Comparison of ENCODE assay signal across 32 cellular contexts in the genomic region with DNA sequence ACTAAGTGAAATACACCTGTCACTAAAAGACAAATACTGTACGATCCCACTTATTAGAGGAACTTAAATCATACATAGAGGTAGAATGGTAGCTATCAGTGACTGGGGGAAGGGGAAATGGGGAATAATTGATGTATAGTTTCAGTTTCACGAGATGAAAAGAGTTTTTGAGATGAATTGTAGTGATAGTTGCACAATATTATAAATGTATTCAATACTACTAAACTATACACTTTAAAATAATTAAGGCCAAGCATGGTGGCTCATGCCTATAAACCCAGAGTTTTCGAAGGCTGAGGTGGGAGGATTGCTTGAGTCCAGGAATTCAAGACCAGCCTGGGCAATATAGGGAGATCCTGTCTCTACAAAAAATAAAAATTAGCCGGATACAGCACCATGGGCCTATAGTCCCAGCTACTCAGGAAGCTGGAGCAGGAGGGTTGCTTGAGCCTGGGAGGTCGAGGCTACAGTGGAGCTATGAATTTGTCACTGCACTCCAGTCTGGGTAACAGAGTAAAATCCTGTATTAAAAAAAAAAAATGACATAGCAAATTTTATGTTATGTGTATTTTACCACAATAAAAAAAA. TPM values are rescaled to one million over a fixed set of nuclear protein-coding genes. Genes with fewer than 3 reads are reported as not detected.
"Had no signal": no experiment of that assay in that cellular context is flagged by ENCODE, and none has a peak within 500 bp of the region (broad histone marks: within the 10 kb centered on the region; RNA-seq: fewer than 3 reads in every experiment).

No MANE protein-coding gene starts in this region.

- ATAC-seq: natural killer cell; psoas muscle; right cardiac atrium; right lobe of liver; stimulated activated effector memory CD8-positive, alpha-beta T cell treated with anti-CD3 and anti-CD28 coated beads, Interleukin-12 subunit alpha, Interleukin-12 subunit beta, amount 100 ng/mL, for 72 hours; stimulated activated naive B cell treated with anti-CD40 and anti-IgM and Interleukin-4, amounts not matched to agents 10 μg/mL and 1 μg/mL and 100 μg/mL, for 72 hours had no signal

- H3K36me3 ChIP-seq: neural progenitor cell, ovary had no signal

- H3K4me3 Mint-ChIP-seq: natural killer cell; nephron; neural progenitor cell; stimulated activated effector memory CD8-positive, alpha-beta T cell treated with anti-CD3 and anti-CD28 coated beads, Interleukin-12 subunit alpha, Interleukin-12 subunit beta, amount 100 ng/mL, for 72 hours; stimulated activated naive B cell treated with anti-CD40 and anti-IgM and Interleukin-4, amounts not matched to agents 10 μg/mL and 1 μg/mL and 100 μg/mL, for 72 hours; stimulated activated naive CD8-positive, alpha-beta T cell treated with anti-CD3 and anti-CD28 coated beads, Interleukin-15, Interleukin-2, amounts not matched to agents 100 ng/mL and 50 ng/mL, for 24 hours had no signal

- H3K4me3 ChIP-seq: neural progenitor cell, ovary, psoas muscle, right lobe of liver, sigmoid colon, stomach, thoracic aorta, thyroid gland, tibial nerve, upper lobe of left lung, vagina had no signal

- H3K27me3 Mint-ChIP-seq: progenitor cell of endocrine pancreas; stimulated activated naive B cell treated with anti-CD40 and anti-IgM and Interleukin-4, amounts not matched to agents 10 μg/mL and 1 μg/mL and 100 μg/mL, for 72 hours; stimulated activated naive CD8-positive, alpha-beta T cell treated with anti-CD3 and anti-CD28 coated beads, Interleukin-15, Interleukin-2, amounts not matched to agents 100 ng/mL and 50 ng/mL, for 24 hours had no signal

- H3K27me3 ChIP-seq: neural progenitor cell, ovary, right lobe of liver, sigmoid colon, stomach, thyroid gland, tibial nerve, upper lobe of left lung, vagina had no signal

- H3K27ac Mint-ChIP-seq: natural killer cell; nephron; neural progenitor cell; progenitor cell of endocrine pancreas; stimulated activated effector memory CD8-positive, alpha-beta T cell treated with anti-CD3 and anti-CD28 coated beads, Interleukin-12 subunit alpha, Interleukin-12 subunit beta, amount 100 ng/mL, for 72 hours; stimulated activated naive B cell treated with anti-CD40 and anti-IgM and Interleukin-4, amounts not matched to agents 10 μg/mL and 1 μg/mL and 100 μg/mL, for 72 hours; stimulated activated naive CD8-positive, alpha-beta T cell treated with anti-CD3 and anti-CD28 coated beads, Interleukin-15, Interleukin-2, amounts not matched to agents 100 ng/mL and 50 ng/mL, for 24 hours had no signal

- H3K4me1 Mint-ChIP-seq: nephron, neural progenitor cell had no signal

- H3K27ac ChIP-seq: neural progenitor cell, ovary, parathyroid adenoma, psoas muscle, right lobe of liver, sigmoid colon, stomach, thoracic aorta, thyroid gland, tibial nerve, upper lobe of left lung, vagina had no signal

- H3K9me3 ChIP-seq: ovary, psoas muscle, right lobe of liver, sigmoid colon, stomach, thoracic aorta, thyroid gland, tibial nerve, upper lobe of left lung, vagina had no signal

- DNase-seq: natural killer cell; occipital lobe; ovary; posterior cingulate gyrus; psoas muscle; right cardiac atrium; right lobe of liver; sigmoid colon; small intestine; stimulated activated CD4-positive, alpha-beta T cell treated with anti-CD3 and anti-CD28 coated beads, Interleukin-15, amount 100 ng/mL, for 24 hours; stimulated activated CD4-positive, alpha-beta T cell treated with anti-CD3 and anti-CD28 coated beads, Interleukin-2, amount 100 ng/mL, for 24 hours; stimulated activated CD4-positive, alpha-beta T cell treated with anti-CD3 and anti-CD28 coated beads, Interleukin-2, amount 100 ng/mL, for 48 hours; stimulated activated CD4-positive, alpha-beta T cell treated with anti-CD3 and anti-CD28 coated beads, Interleukin-4, amount 100 ng/mL, for 24 hours; stimulated activated naive B cell treated with anti-CD40 and anti-IgM and Interleukin-4, amounts not matched to agents 10 μg/mL and 1 μg/mL and 100 μg/mL, for 72 hours; stimulated activated naive CD4-positive, alpha-beta T cell treated with Interleukin-2 at 50 U/mL for 16 hours; stomach; thyroid gland; trophoblast cell; upper lobe of left lung had no signal

- H3K4me1 ChIP-seq: neural progenitor cell, parathyroid adenoma, psoas muscle, right lobe of liver, sigmoid colon, stomach, thyroid gland, tibial nerve, upper lobe of left lung, vagina had no signal

- H3K9me3 Mint-ChIP-seq: natural killer cell; nephron; neural progenitor cell; stimulated activated effector memory CD8-positive, alpha-beta T cell treated with anti-CD3 and anti-CD28 coated beads, Interleukin-12 subunit alpha, Interleukin-12 subunit beta, amount 100 ng/mL, for 72 hours; stimulated activated naive B cell treated with anti-CD40 and anti-IgM and Interleukin-4, amounts not matched to agents 10 μg/mL and 1 μg/mL and 100 μg/mL, for 72 hours; stimulated activated naive CD8-positive, alpha-beta T cell treated with anti-CD3 and anti-CD28 coated beads, Interleukin-15, Interleukin-2, amounts not matched to agents 100 ng/mL and 50 ng/mL, for 24 hours had no signal

RNA-seq across cellular contexts. Expression of a gene that starts 40.4 kb away (rescaled TPM):
- total RNA-seq: osteoblast, psoas muscle, renal cortical epithelial cell, sigmoid colon, skeletal muscle tissue, thoracic aorta, vagina had no signal
- polyA plus RNA-seq: neural cell had no signal
